Comparison of ENCODE assay signal across 39 cellular contexts in genomic region chr3:154745122-154745521, GRCh38.
"Had no signal": no experiment of that assay in that cellular context is flagged by ENCODE, and none has a peak within 500 bp of the region (broad histone marks: within the 10 kb centered on the region; RNA-seq: fewer than 3 reads in every experiment).

No MANE protein-coding gene starts in this region.

- H3K4me3 ChIP-seq: adrenal gland, ascending aorta, body of pancreas, breast epithelium, cardiac muscle cell had no signal

- H3K4me3 Mint-ChIP-seq: activated naive CD4-positive, alpha-beta T cell treated with anti-CD3 and anti-CD28 coated beads for 36 hours; activated naive CD4-positive, alpha-beta T cell treated with anti-CD3 and anti-CD28 coated beads, Interleukin-2, amount 10 ng/mL, durations not matched to agents 7 days and 5 days; activated naive CD4-positive, alpha-beta T cell treated with anti-CD3 and anti-CD28 coated beads, Interleukin-2, amount 50 U/mL, for 24 hours; activated naive CD8-positive, alpha-beta T cell; activated naive CD8-positive, alpha-beta T cell treated with anti-CD3 and anti-CD28 coated beads for 36 hours; activated naive CD8-positive, alpha-beta T cell treated with anti-CD3 and anti-CD28 coated beads, Interleukin-2, amount 10 ng/mL, durations not matched to agents 7 days and 5 days; activated naive CD8-positive, alpha-beta T cell treated with anti-CD3 and anti-CD28 coated beads, Interleukin-2, amount 50 U/mL, for 24 hours; activated T-cell treated with anti-CD3 and anti-CD28 coated beads, Interleukin-2, amount 50 U/mL, for 24 hours; activated T-cell treated with anti-CD3 and anti-CD28 coated beads, Interleukin-2, amount 50 U/mL, for 4 hours; activated T-cell treated with anti-CD3 and anti-CD28 coated beads, Interleukin-2, amount 50 U/mL, for 72 hours; activated T-helper 1 cell treated with anti-CD3 and anti-CD28 coated beads, Interleukin-12 subunit alpha, Interleukin-12 subunit beta, Interleukin-2, Interleukin-4 antibody, amounts not matched to agents 30 ng/mL and 10 ng/mL and 1 ng/mL, durations not matched to agents 14 hours and 24 hours and 36 hours; activated T-helper 17 cell treated with anti-CD3 and anti-CD28 coated beads, Interleukin-2, amount 50 U/mL, for 72 hours; brain; central memory CD8-positive, alpha-beta T cell had no signal

- H3K27me3 Mint-ChIP-seq: activated naive CD4-positive, alpha-beta T cell treated with anti-CD3 and anti-CD28 coated beads, Interleukin-2, amount 10 ng/mL, durations not matched to agents 7 days and 5 days; activated naive CD4-positive, alpha-beta T cell treated with anti-CD3 and anti-CD28 coated beads, Interleukin-2, amount 50 U/mL, for 24 hours; activated naive CD8-positive, alpha-beta T cell; activated naive CD8-positive, alpha-beta T cell treated with anti-CD3 and anti-CD28 coated beads for 36 hours; activated naive CD8-positive, alpha-beta T cell treated with anti-CD3 and anti-CD28 coated beads, Interleukin-2, amount 10 ng/mL, durations not matched to agents 7 days and 5 days; activated naive CD8-positive, alpha-beta T cell treated with anti-CD3 and anti-CD28 coated beads, Interleukin-2, amount 50 U/mL, for 24 hours; activated T-cell treated with anti-CD3 and anti-CD28 coated beads, Interleukin-2, amount 50 U/mL, for 24 hours; activated T-helper 17 cell treated with anti-CD3 and anti-CD28 coated beads, Interleukin-2, amount 50 U/mL, for 72 hours; central memory CD8-positive, alpha-beta T cell had no signal

- FAIRE-seq: astrocyte, bronchial epithelial cell had no signal

- ATAC-seq: activated naive CD4-positive, alpha-beta T cell treated with anti-CD3 and anti-CD28 coated beads, Interleukin-2, amount 50 U/mL, for 72 hours; activated naive CD8-positive, alpha-beta T cell treated with anti-CD3 and anti-CD28 coated beads, Interleukin-2, amount 50 U/mL, for 24 hours; activated T-cell treated with anti-CD3 and anti-CD28 coated beads, Interleukin-2, amount 50 U/mL, for 4 hours; activated T-cell treated with anti-CD3 and anti-CD28 coated beads, Interleukin-2, amount 50 U/mL, for 72 hours; activated T-helper 17 cell treated with anti-CD3 and anti-CD28 coated beads, Interleukin-2, amount 50 U/mL, for 72 hours; body of pancreas had no signal

- H3K36me3 Mint-ChIP-seq: activated naive CD4-positive, alpha-beta T cell treated with anti-CD3 and anti-CD28 coated beads, Interleukin-2, amount 10 ng/mL, durations not matched to agents 7 days and 5 days; activated naive CD4-positive, alpha-beta T cell treated with anti-CD3 and anti-CD28 coated beads, Interleukin-2, amount 50 U/mL, for 24 hours; activated naive CD4-positive, alpha-beta T cell treated with anti-CD3 and anti-CD28 coated beads, Interleukin-2, amount 50 U/mL, for 72 hours; activated naive CD8-positive, alpha-beta T cell; activated naive CD8-positive, alpha-beta T cell treated with anti-CD3 and anti-CD28 coated beads for 36 hours; activated naive CD8-positive, alpha-beta T cell treated with anti-CD3 and anti-CD28 coated beads, Interleukin-2, amount 10 ng/mL, durations not matched to agents 7 days and 5 days; brain had no signal

- H3K4me1 Mint-ChIP-seq: activated naive CD4-positive, alpha-beta T cell treated with anti-CD3 and anti-CD28 coated beads, Interleukin-2, amount 10 ng/mL, durations not matched to agents 7 days and 5 days; activated naive CD4-positive, alpha-beta T cell treated with anti-CD3 and anti-CD28 coated beads, Interleukin-2, amount 50 U/mL, for 24 hours; activated naive CD8-positive, alpha-beta T cell treated with anti-CD3 and anti-CD28 coated beads for 36 hours; activated naive CD8-positive, alpha-beta T cell treated with anti-CD3 and anti-CD28 coated beads, Interleukin-2, amount 10 ng/mL, durations not matched to agents 7 days and 5 days; activated naive CD8-positive, alpha-beta T cell treated with anti-CD3 and anti-CD28 coated beads, Interleukin-2, amount 50 U/mL, for 24 hours; activated T-helper 17 cell treated with anti-CD3 and anti-CD28 coated beads, Interleukin-2, amount 50 U/mL, for 72 hours; brain; central memory CD8-positive, alpha-beta T cell had no signal

- H3K36me3 ChIP-seq: adrenal gland, ascending aorta, brain microvascular endothelial cell, breast epithelium, cardiac muscle cell had no signal

- H3K4me1 ChIP-seq: adrenal gland, ascending aorta, body of pancreas, breast epithelium had no signal

- H3K27ac Mint-ChIP-seq: activated naive CD4-positive, alpha-beta T cell treated with anti-CD3 and anti-CD28 coated beads for 36 hours; activated naive CD4-positive, alpha-beta T cell treated with anti-CD3 and anti-CD28 coated beads, Interleukin-2, amount 10 ng/mL, durations not matched to agents 7 days and 5 days; activated naive CD4-positive, alpha-beta T cell treated with anti-CD3 and anti-CD28 coated beads, Interleukin-2, amount 50 U/mL, for 24 hours; activated naive CD4-positive, alpha-beta T cell treated with anti-CD3 and anti-CD28 coated beads, Interleukin-2, amount 50 U/mL, for 72 hours; activated naive CD8-positive, alpha-beta T cell; activated naive CD8-positive, alpha-beta T cell treated with anti-CD3 and anti-CD28 coated beads for 36 hours; activated naive CD8-positive, alpha-beta T cell treated with anti-CD3 and anti-CD28 coated beads, Interleukin-2, amount 10 ng/mL, durations not matched to agents 7 days and 5 days; activated naive CD8-positive, alpha-beta T cell treated with anti-CD3 and anti-CD28 coated beads, Interleukin-2, amount 50 U/mL, for 24 hours; activated T-cell treated with anti-CD3 and anti-CD28 coated beads, Interleukin-2, amount 50 U/mL, for 24 hours; activated T-helper 1 cell treated with anti-CD3 and anti-CD28 coated beads, Interleukin-12 subunit alpha, Interleukin-12 subunit beta, Interleukin-2, Interleukin-4 antibody, amounts not matched to agents 30 ng/mL and 10 ng/mL and 1 ng/mL, durations not matched to agents 14 hours and 24 hours and 36 hours; activated T-helper 17 cell treated with anti-CD3 and anti-CD28 coated beads, Interleukin-2, amount 50 U/mL, for 72 hours; activated T-helper 2 cell treated with anti-CD3 and anti-CD28 coated beads, Interferon-gamma antibody, Interleukin-2, Interleukin-4, amounts not matched to agents 10 μg/mL and 5 μg/mL and 100 μg/mL, durations not matched to agents 14 hours and 24 hours and 36 hours; brain had no signal

- H3K9me3 ChIP-seq: adrenal gland, ascending aorta, body of pancreas had no signal

- H3K27ac ChIP-seq: adrenal gland, ascending aorta, body of pancreas, brain microvascular endothelial cell, breast epithelium, cardiac muscle cell had no signal

- DNase-seq: activated effector memory CD4-positive, alpha-beta T cell treated with anti-CD3 and anti-CD28 coated beads, Interleukin-2, amount 50 U/mL, for 16 hours; activated effector memory CD4-positive, alpha-beta T cell treated with Interleukin-2 at 50 U/mL for 16 hours; activated gamma-delta T cell; activated gamma-delta T cell treated with Interleukin-2 at 50 U/mL for 16 hours; activated naive CD4-positive, alpha-beta T cell; activated naive CD4-positive, alpha-beta T cell treated with anti-CD3 and anti-CD28 coated beads for 36 hours; activated naive CD4-positive, alpha-beta T cell treated with anti-CD3 and anti-CD28 coated beads, Interleukin-2, amount 10 ng/mL, durations not matched to agents 7 days and 5 days; activated naive CD4-positive, alpha-beta T cell treated with anti-CD3 and anti-CD28 coated beads, Interleukin-2, amount 50 U/mL, for 16 hours; activated naive CD4-positive, alpha-beta T cell treated with Interleukin-2 at 50 U/mL for 16 hours; activated naive CD8-positive, alpha-beta T cell treated with anti-CD3 and anti-CD28 coated beads for 36 hours; activated naive CD8-positive, alpha-beta T cell treated with anti-CD3 and anti-CD28 coated beads, Interleukin-2, amount 10 ng/mL, durations not matched to agents 7 days and 5 days; activated naive CD8-positive, alpha-beta T cell treated with anti-CD3 and anti-CD28 coated beads, Interleukin-2, amount 50 U/mL, for 24 hours; activated T-cell treated with anti-CD3 and anti-CD28 coated beads, Interleukin-2, amount 50 U/mL, for 24 hours; activated T-cell treated with anti-CD3 and anti-CD28 coated beads, Interleukin-2, amount 50 U/mL, for 4 hours; activated T-cell treated with anti-CD3 and anti-CD28 coated beads, Interleukin-2, amount 50 U/mL, for 48 hours; activated T-cell treated with anti-CD3 and anti-CD28 coated beads, Interleukin-2, amount 50 U/mL, for 72 hours; adrenal gland; amniotic stem cell; amygdala; anterior cingulate cortex; aorta; body of pancreas; brain microvascular endothelial cell; caudate nucleus; central memory CD4-positive, alpha-beta T cell; cerebellar nuclear complex had no signal

- H3K27me3 ChIP-seq: adrenal gland, ascending aorta, body of pancreas, brain microvascular endothelial cell, breast epithelium, cardiac muscle cell had no signal
